In genomic region chr1:233606813-233607212, GRCh38 we compare ENCODE assay signal across 1 cellular context.
TF ChIP-seq lines count a peak whose summit lies in the region.

No MANE protein-coding gene starts in this region.

TF ChIP-seq in GM12878, 131 proteins besides CTCF, POLR2A, EP300 and RAD21 (continued from another document):
- no peak for TF ChIP-seq CEBPZ (IDR thresholded peaks at IDR 0.05; ENCODE audit: low read depth, low read length)
- no peak for TF ChIP-seq EZH2 (IDR thresholded peaks at IDR 0.05; ENCODE audit: borderline replicate concordance, control insufficient read depth, low read depth, low read length)
- TF ChIP-seq LARP7 (IDR thresholded peaks at IDR 0.05), result no peak
- no peak for TF ChIP-seq HDGF (IDR thresholded peaks at IDR 0.05)
- TF ChIP-seq SRF (IDR thresholded peaks at IDR 0.05; ENCODE audit: low read depth in 2 of 2, low read length in 2 of 2), result no peak
- no peak for TF ChIP-seq SMAD1 (IDR thresholded peaks at IDR 0.05; ENCODE audit: low read depth, partially characterized antibody)
- 0 out of 2 replicates have a peak, but pooled peaks have one; percentile 26 for TF ChIP-seq JUND (IDR thresholded peaks at IDR 0.05; ENCODE audit: low read depth, low read length)
- no peak for TF ChIP-seq SMAD5 (IDR thresholded peaks at IDR 0.05; ENCODE audit: low read depth)
- TF ChIP-seq CEBPB (IDR thresholded peaks at IDR 0.05; ENCODE audit: borderline replicate concordance in 1 of 2, low read depth in 2 of 2, low read length in 2 of 2), result no peak
- TF ChIP-seq IRF3 (IDR thresholded peaks at IDR 0.05), result no peak
- TF ChIP-seq ZNF217 (IDR thresholded peaks at IDR 0.05), result no peak
- no peak for TF ChIP-seq PBX3 (IDR thresholded peaks at IDR 0.05; ENCODE audit: insufficient replicate concordance, low read depth, low read length)
- TF ChIP-seq SUPT20H (IDR thresholded peaks at IDR 0.05; ENCODE audit: borderline replicate concordance, control insufficient read depth, low read depth, low read length), result no peak
- TF ChIP-seq NRF1 (conservative IDR thresholded peaks at IDR 0.05; ENCODE audit: low read depth, low read length), result no peak
- no peak for TF ChIP-seq KDM1A (IDR thresholded peaks at IDR 0.05; ENCODE audit: borderline replicate concordance)
- TF ChIP-seq BMI1 (IDR thresholded peaks at IDR 0.05; ENCODE audit: borderline replicate concordance), result 0 out of 2 replicates have a peak, but pooled peaks have one; percentile 18
- no peak for TF ChIP-seq MLLT1 (IDR thresholded peaks at IDR 0.05)
- no peak for TF ChIP-seq POLR2AphosphoS2 (IDR thresholded peaks at IDR 0.05; ENCODE audit: low read depth, low read length)
- no peak for TF ChIP-seq ZNF384 (IDR thresholded peaks at IDR 0.05; ENCODE audit: borderline replicate concordance, low read depth, low read length)
- no peak for TF ChIP-seq TBL1XR1 (IDR thresholded peaks at IDR 0.05; ENCODE audit: low read depth, low read length)
- 0 out of 2 replicates have a peak, but pooled peaks have one; percentile 9 for TF ChIP-seq CREM (IDR thresholded peaks at IDR 0.05; ENCODE audit: low read depth)
- no peak for TF ChIP-seq FOS (IDR thresholded peaks at IDR 0.05; ENCODE audit: borderline replicate concordance, extremely low read depth, insufficient read length)
- TF ChIP-seq JUNB (IDR thresholded peaks at IDR 0.05), result peak; percentile 88
- no peak for TF ChIP-seq RB1 (IDR thresholded peaks at IDR 0.05; ENCODE audit: borderline replicate concordance)
- TF ChIP-seq NBN (IDR thresholded peaks at IDR 0.05), result no peak
- no peak for TF ChIP-seq EGR1 (IDR thresholded peaks at IDR 0.05; ENCODE audit: borderline replicate concordance in 1 of 2, low read depth in 2 of 2, low read length in 2 of 2)
- no peak for TF ChIP-seq CREB1 (IDR thresholded peaks at IDR 0.05; ENCODE audit: low read depth)
- no peak for TF ChIP-seq USF1 (IDR thresholded peaks at IDR 0.05; ENCODE audit: borderline replicate concordance, extremely low read length, insufficient read depth, low read depth, low read length)
- no peak for TF ChIP-seq RFX5 (IDR thresholded peaks at IDR 0.05; ENCODE audit: low read depth, low read length)
- 0 out of 2 replicates have a peak, but pooled peaks have one; percentile 27 for TF ChIP-seq DPF2 (IDR thresholded peaks at IDR 0.05)
